ENCODE assay signal across 8 cellular contexts in genomic region chr16:29454269-29454668, GRCh38. TPM values are rescaled to one million over a fixed set of nuclear protein-coding genes. Genes with fewer than 3 reads are reported as not detected.
DNase-seq lines count a peak whose midpoint lies in the region; ATAC-seq and TF ChIP-seq lines count a peak whose summit lies in the region.
"Not testable (repeated sequence)": the region's sequence is repeated elsewhere in the genome, so short reads cannot be mapped to it uniquely, and the experiment has no call there.

TSS of gene BOLA2 (minus strand) at chr16:29454351. CDS start at chr16:29454253, 98 bp downstream.
TSS of gene SLX1B (plus strand) at chr16:29454533.

- H3K36me3 ChIP-seq in aorta (ENCODE audit: control insufficient read depth in 1 of 2, insufficient read depth in 2 of 2, low read length in 1 of 2): not testable (repeated sequence)

- not testable (repeated sequence) for TF ChIP-seq CTCF in fibroblast of the aortic adventitia (IDR thresholded peaks at IDR 0.05; ENCODE audit: insufficient read depth, low read length)

- H3K9me3 Mint-ChIP-seq in IgD-negative memory B cell; activated T-cell treated with anti-CD3 and anti-CD28 coated beads, Interleukin-2, amount 50 U/mL, for 72 hours; naive B cell: not testable (repeated sequence)

- intact Hi-C loops in aorta (cut with DNase I): not testable (repeated sequence)

- no CpG with 5 or more reads among the region's 33 CpGs for WGBS in aorta, 2 donors

- not testable (repeated sequence) for H3K27me3 Mint-ChIP-seq in IgD-negative memory B cell; activated T-cell treated with anti-CD3 and anti-CD28 coated beads, Interleukin-2, amount 50 U/mL, for 72 hours (ENCODE audit: low read depth); naive B cell

- H3K4me3 ChIP-seq in fibroblast of the aortic adventitia (ENCODE audit: low read depth, low read length); aorta (ENCODE audit: low read length in 2 of 2): not testable (repeated sequence)

- H3K4me1 Mint-ChIP-seq in IgD-negative memory B cell; activated T-cell treated with anti-CD3 and anti-CD28 coated beads, Interleukin-2, amount 50 U/mL, for 72 hours (ENCODE audit: low read depth); naive B cell: not testable (repeated sequence)

- H3K27ac ChIP-seq in aorta (ENCODE audit: low read depth in 1 of 2, low read length in 2 of 2): not testable (repeated sequence)

- H3K4me3 Mint-ChIP-seq in IgD-negative memory B cell; activated T-cell treated with anti-CD3 and anti-CD28 coated beads, Interleukin-2, amount 50 U/mL, for 72 hours; naive B cell: not testable (repeated sequence)

- not testable (repeated sequence) for H3K27me3 ChIP-seq in aorta (ENCODE audit: control insufficient read depth in 1 of 2, insufficient read depth in 2 of 2, low read length in 1 of 2)

- not testable (repeated sequence) for DNase-seq in activated T-cell treated with anti-CD3 and anti-CD28 coated beads, Interleukin-2, amount 50 U/mL, for 72 hours; fibroblast of the aortic adventitia (ENCODE audit: low read depth); naive B cell; aorta

- H3K27ac Mint-ChIP-seq in IgD-negative memory B cell; activated T-cell treated with anti-CD3 and anti-CD28 coated beads, Interleukin-2, amount 50 U/mL, for 72 hours; naive B cell: not testable (repeated sequence)

- not testable (repeated sequence) for H3K9me3 ChIP-seq in aorta (ENCODE audit: control insufficient read depth, low read length)

- not testable (repeated sequence) for H3K4me1 ChIP-seq in aorta (ENCODE audit: control insufficient read depth in 1 of 2, insufficient read depth in 2 of 2, low read length in 2 of 2)

- ATAC-seq in GM18517 (IDR thresholded peaks at IDR 0.05; ENCODE audit: unreplicated experiment): peak; percentile 88
- peak; percentile 73 for ATAC-seq in GM21526 (IDR thresholded peaks at IDR 0.05; ENCODE audit: low FRiP score, unreplicated experiment)
- peak; percentile 82 for ATAC-seq in HG02981 (IDR thresholded peaks at IDR 0.05; ENCODE audit: unreplicated experiment)
- peak; percentile 89 for ATAC-seq in activated T-cell treated with anti-CD3 and anti-CD28 coated beads, Interleukin-2, amount 50 U/mL, for 72 hours (replicated peaks in 1 of 2)
- ATAC-seq in naive B cell (ENCODE audit: low read depth in 2 of 2): peak; percentile 86 to 88
- peak; percentile 99 for ATAC-seq in aorta (ENCODE audit: low FRiP score)

- not testable (repeated sequence) for H3K36me3 Mint-ChIP-seq in IgD-negative memory B cell; activated T-cell treated with anti-CD3 and anti-CD28 coated beads, Interleukin-2, amount 50 U/mL, for 72 hours (ENCODE audit: insufficient read depth in 2 of 2); naive B cell

RNA-seq across cellular contexts. Expression of gene BOLA2, which starts in this region (rescaled TPM):
- polyA plus RNA-seq in IgD-negative memory B cell (39.1 TPM), naive B cell (ENCODE audit: low read depth in 6 of 6) (10 to 100 TPM; 17.3 to 35.5 (median 27.3) TPM), aorta (10 to 100 TPM; 12.4 to 19.3 TPM)
- 10 to 100 TPM; 12.0 to 14.6 TPM for total RNA-seq in activated T-cell treated with anti-CD3 and anti-CD28 coated beads, Interleukin-2, amount 50 U/mL, for 72 hours
- total RNA-seq in fibroblast of the aortic adventitia (ENCODE audit: low replicate concordance) (23.0 and 23.5 TPM in 2 replicates), aorta (10 to 100 TPM in 1 of 2 donors, 1 to 10 TPM in 1; 4.2 to 10.2 TPM)

RNA-seq across cellular contexts. Expression of gene SLX1B, which starts in this region (rescaled TPM):
- polyA plus RNA-seq in IgD-negative memory B cell: 14.5 TPM
- 10 to 100 TPM; 44.6 to 78.6 TPM for total RNA-seq in activated T-cell treated with anti-CD3 and anti-CD28 coated beads, Interleukin-2, amount 50 U/mL, for 72 hours
- total RNA-seq in fibroblast of the aortic adventitia (ENCODE audit: low replicate concordance): 4.4 and 20.2 TPM in 2 replicates
- 10 to 100 TPM in 4 of 6 donors, 1 to 10 TPM in 2; 8.7 to 16.0 (median 12.4) TPM for polyA plus RNA-seq in naive B cell (ENCODE audit: low read depth in 6 of 6)
- 10 to 100 TPM; 12.5 to 14.7 TPM for total RNA-seq in aorta
- 10 to 100 TPM in 1 of 2 donors, 1 to 10 TPM in 1; 9.5 to 11.8 TPM for polyA plus RNA-seq in aorta
